24 cellular contexts compared by ENCODE assay signal in the genomic region with DNA sequence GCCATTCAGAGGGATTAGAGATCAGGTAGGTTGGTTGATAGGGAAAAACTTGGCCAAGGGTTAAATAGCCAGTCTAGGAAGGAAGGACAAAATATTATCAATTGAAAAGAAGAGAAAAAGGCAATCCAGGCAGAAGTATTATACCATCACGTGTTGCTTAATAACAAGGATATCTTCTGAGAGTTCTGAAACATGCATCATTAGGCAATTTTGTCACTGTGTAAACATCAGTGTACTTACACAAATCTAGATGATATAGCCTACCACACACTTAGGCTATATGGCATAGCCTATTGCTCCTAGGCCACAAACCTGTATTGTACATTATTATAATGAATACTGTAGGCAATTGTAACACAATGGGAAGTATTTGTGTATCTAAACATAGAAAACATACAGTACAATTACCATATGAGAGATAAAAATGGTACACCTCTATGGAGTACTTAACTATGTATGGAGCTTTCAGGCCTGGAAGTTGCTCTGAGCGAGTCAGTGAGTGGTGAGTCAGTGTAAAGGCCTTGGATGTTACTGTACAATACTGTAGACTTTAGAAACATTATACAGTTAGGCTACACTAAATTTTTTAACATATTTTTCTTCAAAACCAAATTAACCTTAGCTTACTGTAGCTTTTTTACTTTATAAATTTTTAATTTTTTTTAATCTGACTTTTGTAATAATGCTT. TPM values are rescaled to one million over a fixed set of nuclear protein-coding genes. Genes with fewer than 3 reads are reported as not detected.
DNase-seq lines count a peak whose midpoint lies in the region; ATAC-seq and TF ChIP-seq lines count a peak whose summit lies in the region.
"Had no signal": no experiment of that assay in that cellular context is flagged by ENCODE, and none has a peak within 500 bp of the region (broad histone marks: within the 10 kb centered on the region; RNA-seq: fewer than 3 reads in every experiment).

No MANE protein-coding gene starts in this region.

- H3K27ac Mint-ChIP-seq in activated T-helper 17 cell treated with anti-CD3 and anti-CD28 coated beads, Interleukin-2, amount 50 U/mL, for 72 hours: no peak overlapping the region
- no peak overlapping the region for H3K27ac Mint-ChIP-seq in neural progenitor cell
- H3K27ac Mint-ChIP-seq: activated CD4-positive, alpha-beta memory T cell treated with anti-CD3 and anti-CD28 coated beads for 36 hours; activated naive CD8-positive, alpha-beta T cell; CD14-positive monocyte had no signal

- no peaks in the 10 kb centered on the region for H3K4me1 Mint-ChIP-seq in activated T-helper 17 cell treated with anti-CD3 and anti-CD28 coated beads, Interleukin-2, amount 50 U/mL, for 72 hours
- no peaks in the 10 kb centered on the region for H3K4me1 Mint-ChIP-seq in neural progenitor cell
- H3K4me1 Mint-ChIP-seq: CD14-positive monocyte had no signal

- TF ChIP-seq CTCF in fibroblast of pulmonary artery (IDR thresholded peaks at IDR 0.05; ENCODE audit: low read length, missing control alignments): no peak
- TF ChIP-seq CTCF in neural progenitor cell (IDR thresholded peaks at IDR 0.05): no peak

- H3K36me3 ChIP-seq in neural progenitor cell: no peaks in the 10 kb centered on the region
- H3K36me3 ChIP-seq: WERI-Rb-1 had no signal

- no peaks in the 10 kb centered on the region for H3F3A ChIP-seq in neural progenitor cell (ENCODE audit: low read depth)

- peak; percentile 50 for ATAC-seq in activated T-helper 17 cell treated with anti-CD3 and anti-CD28 coated beads, Interleukin-2, amount 50 U/mL, for 72 hours (replicated peaks)
- ATAC-seq in HG02870 (IDR thresholded peaks at IDR 0.05; ENCODE audit: unreplicated experiment): no peak

- H3K4me1 ChIP-seq in neural progenitor cell: no peaks in the 10 kb centered on the region
- H3K4me1 ChIP-seq: testis had no signal

- peaks cover 3% of the 10 kb centered on the region for H3K27me3 Mint-ChIP-seq in activated T-helper 17 cell treated with anti-CD3 and anti-CD28 coated beads, Interleukin-2, amount 50 U/mL, for 72 hours
- peaks cover 4% of the 10 kb centered on the region for H3K27me3 Mint-ChIP-seq in neural progenitor cell (ENCODE audit: insufficient read depth, low read depth)

- no peak overlapping the region for H3K9ac ChIP-seq in neural progenitor cell

- peak; percentile 56 for DNase-seq in HCEC 1CT
- peak; percentile 26 for DNase-seq in fibroblast of pulmonary artery (ENCODE audit: low read depth)
- no peak for DNase-seq in neural progenitor cell (ENCODE audit: low spot score)
- DNase-seq in globus pallidus (ENCODE audit: low spot score): no peak
- no peak for DNase-seq in HK-2 (ENCODE audit: unreplicated experiment)
- DNase-seq: activated CD4-positive, alpha-beta memory T cell treated with anti-CD3 and anti-CD28 coated beads for 36 hours; activated T-cell treated with anti-CD3 and anti-CD28 coated beads, Interleukin-2, amount 50 U/mL, for 4 hours; caudate nucleus; DMS153; NCI-H2029; NCI-H510A treated with DMSO at 0.1 percent for 48 hours; SIG-M5; stimulated activated CD4-positive, alpha-beta T cell treated with anti-CD3 and anti-CD28 coated beads, Interleukin-4, amount 100 ng/mL, for 4 hours; stimulated activated CD8-positive, alpha-beta memory T cell treated with anti-CD3 and anti-CD28 coated beads, Interleukin-4, amount 100 ng/mL, for 48 hours; testis; WERI-Rb-1 had no signal

- no peaks in the 10 kb centered on the region for H3K9me3 ChIP-seq in neural progenitor cell (ENCODE audit: low read depth)
- H3K9me3 ChIP-seq: testis had no signal

- no peaks in the 10 kb centered on the region for H3K79me2 ChIP-seq in neural progenitor cell (ENCODE audit: low read depth)

- no peak overlapping the region for H3K4me2 ChIP-seq in neural progenitor cell

- H3K4me3 ChIP-seq in fibroblast of pulmonary artery (replicated peaks; ENCODE audit: low read depth, low read length): no peak overlapping the region
- H3K4me3 ChIP-seq in neural progenitor cell: no peak overlapping the region
- H3K4me3 ChIP-seq: testis had no signal

- H3K27ac ChIP-seq in neural progenitor cell: no peak overlapping the region
- H3K27ac ChIP-seq: testis, WERI-Rb-1 had no signal

- H3K27me3 ChIP-seq in neural progenitor cell: no peaks in the 10 kb centered on the region
- H3K27me3 ChIP-seq: testis had no signal

- H3K4me3 Mint-ChIP-seq in activated T-helper 17 cell treated with anti-CD3 and anti-CD28 coated beads, Interleukin-2, amount 50 U/mL, for 72 hours: no peak overlapping the region
- H3K4me3 Mint-ChIP-seq in neural progenitor cell: no peak overlapping the region
- H3K4me3 Mint-ChIP-seq: activated CD4-positive, alpha-beta memory T cell treated with anti-CD3 and anti-CD28 coated beads for 36 hours; activated naive CD8-positive, alpha-beta T cell; activated T-cell treated with anti-CD3 and anti-CD28 coated beads, Interleukin-2, amount 50 U/mL, for 4 hours; CD14-positive monocyte had no signal

- no peaks in the 10 kb centered on the region for H4K20me1 ChIP-seq in neural progenitor cell (ENCODE audit: low read depth)

- H3K36me3 Mint-ChIP-seq in activated T-helper 17 cell treated with anti-CD3 and anti-CD28 coated beads, Interleukin-2, amount 50 U/mL, for 72 hours (ENCODE audit: low read depth): no peaks in the 10 kb centered on the region
- H3K36me3 Mint-ChIP-seq in neural progenitor cell: no peaks in the 10 kb centered on the region
- H3K36me3 Mint-ChIP-seq: CD14-positive monocyte had no signal

- no peak overlapping the region for H2AFZ ChIP-seq in neural progenitor cell (replicated peaks)

- H3K9me3 Mint-ChIP-seq in activated T-helper 17 cell treated with anti-CD3 and anti-CD28 coated beads, Interleukin-2, amount 50 U/mL, for 72 hours: peaks cover 4% of the 10 kb centered on the region
- H3K9me3 Mint-ChIP-seq in neural progenitor cell: peaks cover 7% of the 10 kb centered on the region

RNA-seq across cellular contexts. Expression of gene TEX55, which starts 2.7 kb away (rescaled TPM):
- not detected for total RNA-seq in activated T-helper 17 cell treated with anti-CD3 and anti-CD28 coated beads, Interleukin-2, amount 50 U/mL, for 72 hours
- not detected in 2 replicates for total RNA-seq in neural progenitor cell (ENCODE audit: low replicate concordance)
- total RNA-seq: activated CD4-positive, alpha-beta memory T cell treated with anti-CD3 and anti-CD28 coated beads for 36 hours; activated T-cell treated with anti-CD3 and anti-CD28 coated beads, Interleukin-2, amount 50 U/mL, for 4 hours; liver; osteoblast; skeletal muscle tissue; T-helper 1 cell treated with Interleukin-12 subunit alpha and Interleukin-12 subunit beta and Interleukin-4 antibody, amounts not matched to agents 30 ng/mL and 1 ng/mL, for 36 hours had no signal

RNA-seq across cellular contexts. Expression of gene UPK1B, which starts 24.8 kb away (rescaled TPM):
- 1 to 10 TPM in 1 of 2 donors, under 1 TPM in 1; 0.56 to 1.2 TPM for total RNA-seq in activated T-helper 17 cell treated with anti-CD3 and anti-CD28 coated beads, Interleukin-2, amount 50 U/mL, for 72 hours
- total RNA-seq in neural progenitor cell (ENCODE audit: low replicate concordance): 0.65 TPM in 1 of 2 replicates, not detected in the other
- total RNA-seq: activated CD4-positive, alpha-beta memory T cell treated with anti-CD3 and anti-CD28 coated beads for 36 hours; activated T-cell treated with anti-CD3 and anti-CD28 coated beads, Interleukin-2, amount 50 U/mL, for 4 hours; skeletal muscle tissue; T-helper 1 cell treated with Interleukin-12 subunit alpha and Interleukin-12 subunit beta and Interleukin-4 antibody, amounts not matched to agents 30 ng/mL and 1 ng/mL, for 36 hours had no signal

Comparison
In these comparisons a context has a peak if more than half of its experiments do, and no peak if none do; other contexts are left out.
1. DNase-seq: peak in HCEC 1CT (single experiment) and fibroblast of pulmonary artery (single experiment); none in neural progenitor cell (single experiment), globus pallidus (single experiment) and HK-2 (single experiment).